In the genomic region with DNA sequence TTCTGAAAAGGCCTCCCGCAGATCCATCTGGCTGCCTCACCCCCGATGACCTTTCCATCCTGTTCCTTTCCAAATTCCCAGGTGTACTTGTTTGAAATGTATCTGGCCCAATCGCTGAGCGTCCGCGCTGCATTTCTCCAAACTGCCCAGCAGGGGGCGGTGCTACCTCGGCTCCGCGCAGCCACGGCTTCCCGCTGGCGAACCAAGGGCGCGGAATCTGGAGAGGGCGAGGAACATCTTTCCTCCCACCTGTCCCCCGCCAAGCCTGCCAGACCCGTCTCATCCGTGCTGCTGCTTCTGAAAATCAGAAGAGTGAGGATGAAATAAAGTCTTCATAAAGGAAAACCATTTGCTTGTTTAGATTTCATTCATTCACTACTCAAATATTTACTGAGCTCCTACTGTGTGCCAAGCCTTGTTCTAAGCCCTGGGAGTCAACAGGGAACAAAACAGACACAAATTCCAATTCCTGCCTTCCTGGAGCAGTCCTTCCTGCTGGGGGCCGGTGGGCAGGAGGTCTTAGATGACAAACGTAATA, we compare ENCODE assay signal across 8 cellular contexts. TPM values are rescaled to one million over a fixed set of nuclear protein-coding genes. Genes with fewer than 3 reads are reported as not detected.
DNase-seq lines count a peak whose midpoint lies in the region; ATAC-seq and TF ChIP-seq lines count a peak whose summit lies in the region.

No MANE protein-coding gene starts in this region.

- no peaks in the 10 kb centered on the region for H3K9me3 ChIP-seq in A673 (ENCODE audit: low read depth, low read length, poor library complexity, severe bottlenecking)

- ATAC-seq in activated CD8-positive, alpha-beta memory T cell treated with anti-CD3 and anti-CD28 coated beads, Interleukin-2, amount 10 ng/mL, durations not matched to agents 7 days and 5 days = peak; percentile 60
- no peak for ATAC-seq in HG03159 (IDR thresholded peaks at IDR 0.05; ENCODE audit: unreplicated experiment)

- BruUV-seq in A673 (replicated peaks; lab: Mats Ljungman, UMichigan) = no TSS peak

- no peak overlapping the region for H3K27ac ChIP-seq in A673 (ENCODE audit: low read depth, low read length, poor library complexity, severe bottlenecking)

- no peaks in the 10 kb centered on the region for H3K4me1 ChIP-seq in A673 (ENCODE audit: insufficient read depth, low read length, poor library complexity, severe bottlenecking)

- peaks cover 4% of the 10 kb centered on the region for H3K4me1 Mint-ChIP-seq in activated CD8-positive, alpha-beta memory T cell treated with anti-CD3 and anti-CD28 coated beads, Interleukin-2, amount 10 ng/mL, durations not matched to agents 7 days and 5 days

- H3K27me3 ChIP-seq in A673 (replicated peaks; ENCODE audit: insufficient read depth, low read depth, low read length, poor library complexity) = no peaks in the 10 kb centered on the region

- H3K36me3 Mint-ChIP-seq in activated CD8-positive, alpha-beta memory T cell treated with anti-CD3 and anti-CD28 coated beads, Interleukin-2, amount 10 ng/mL, durations not matched to agents 7 days and 5 days = no peaks in the 10 kb centered on the region

- CTCF ChIA-PET in A673 (lab: Charles Lee) = interaction anchor here (0.6 to 1.6 kb wide), 2 partner anchors 24 to 361 kb away, joined by 4 to 6 read pairs; no protein-coding TSS in a partner anchor
- CTCF ChIA-PET in activated CD8-positive, alpha-beta memory T cell treated with anti-CD3 and anti-CD28 coated beads, Interleukin-2, amount 10 ng/mL, durations not matched to agents 7 days and 5 days (lab: Charles Lee) = interaction anchor here (0.7 to 1.5 kb wide), 11 partner anchors 8 to 387 kb away, joined by 3 to 7 read pairs (median 3); no protein-coding TSS in a partner anchor

- no peak overlapping the region for H3K27ac Mint-ChIP-seq in activated CD8-positive, alpha-beta memory T cell treated with anti-CD3 and anti-CD28 coated beads, Interleukin-2, amount 10 ng/mL, durations not matched to agents 7 days and 5 days

- no peak overlapping the region for H3K4me3 ChIP-seq in A673 (ENCODE audit: low read depth, low read length, poor library complexity, severe bottlenecking)
- no peak overlapping the region for H3K4me3 ChIP-seq in epithelial cell of esophagus (ENCODE audit: low read length)

- DNase-seq in A673 (ENCODE audit: low spot score) = peak; percentile 72
- peak; percentile 66 for DNase-seq in GM19238 (ENCODE audit: insufficient read length, low spot score)
- DNase-seq in NCI-H526 treated with DMSO at 0.1 percent for 48 hours (lab: John Stamatoyannopoulos, UW) = peak; percentile 54
- peak; percentile 51 for DNase-seq in activated CD8-positive, alpha-beta memory T cell treated with anti-CD3 and anti-CD28 coated beads, Interleukin-2, amount 10 ng/mL, durations not matched to agents 7 days and 5 days
- DNase-seq in epithelial cell of esophagus (ENCODE audit: low read depth) = peak; percentile 60
- DNase-seq in myocyte (ENCODE audit: low read depth) = peak; percentile 53
- DNase-seq in stimulated activated naive CD4-positive, alpha-beta T cell (lab: John Stamatoyannopoulos, UW) = peak; percentile 16 to 57 (median 36)

- H3K36me3 ChIP-seq in A673 (ENCODE audit: insufficient read depth, low read length, poor library complexity, severe bottlenecking) = no peaks in the 10 kb centered on the region

- H3K4me3 Mint-ChIP-seq in activated CD8-positive, alpha-beta memory T cell treated with anti-CD3 and anti-CD28 coated beads, Interleukin-2, amount 10 ng/mL, durations not matched to agents 7 days and 5 days = no peak overlapping the region

- intact Hi-C loops in A673 (cut with micrococcal nuclease; ENCODE audit: unreplicated experiment) = loop anchor here (1.0 to 2.0 kb wide), 2 partner anchors 362 to 376 kb away; no protein-coding TSS in a partner anchor

- POLR2A ChIA-PET in A673 (lab: Charles Lee; ENCODE audit: low non-redundant PET) = no interaction called here

- H3K27me3 Mint-ChIP-seq in activated CD8-positive, alpha-beta memory T cell treated with anti-CD3 and anti-CD28 coated beads, Interleukin-2, amount 10 ng/mL, durations not matched to agents 7 days and 5 days = peaks cover 15% of the 10 kb centered on the region

- peak; percentile 97 for TF ChIP-seq CTCF in A673 (conservative IDR thresholded peaks at IDR 0.05; ENCODE audit: low read depth, low read length)
- peak; percentile 92 for TF ChIP-seq CTCF in epithelial cell of esophagus (IDR thresholded peaks at IDR 0.05; ENCODE audit: insufficient read depth, low read depth, low read length, missing control alignments)

- no peaks in the 10 kb centered on the region for H3K9me3 Mint-ChIP-seq in activated CD8-positive, alpha-beta memory T cell treated with anti-CD3 and anti-CD28 coated beads, Interleukin-2, amount 10 ng/mL, durations not matched to agents 7 days and 5 days (ENCODE audit: low read depth)

RNA-seq across cellular contexts. Expression of gene MYL2, which starts 16.8 kb away (rescaled TPM):
- total RNA-seq in A673 (2021) (not detected in 2 replicates), myocyte (20.2 and 24.6 TPM in 2 replicates)
- total RNA-seq in activated CD8-positive, alpha-beta memory T cell treated with anti-CD3 and anti-CD28 coated beads, Interleukin-2, amount 10 ng/mL, durations not matched to agents 7 days and 5 days = not detected
- polyA plus RNA-seq in myocyte (2012) = 106 TPM

Comparison
In these comparisons a context has a peak if more than half of its experiments do, and no peak if none do; other contexts are left out.
1. RNA of gene MYL2, which starts 16.8 kb away (total RNA-seq): 20.2 to 24.6 TPM in myocyte; not detected in A673 and not detected in activated CD8-positive, alpha-beta memory T cell treated with anti-CD3 and anti-CD28 coated beads, Interleukin-2, amount 10 ng/mL, durations not matched to agents 7 days and 5 days; every median in the first group is over 10 times any median in the second.
2. Peak in every context shown above with its lines, with median percentiles within 50 percentile points of each other: DNase-seq.